ENCODE assay signal across 1 cellular context in the genomic region with DNA sequence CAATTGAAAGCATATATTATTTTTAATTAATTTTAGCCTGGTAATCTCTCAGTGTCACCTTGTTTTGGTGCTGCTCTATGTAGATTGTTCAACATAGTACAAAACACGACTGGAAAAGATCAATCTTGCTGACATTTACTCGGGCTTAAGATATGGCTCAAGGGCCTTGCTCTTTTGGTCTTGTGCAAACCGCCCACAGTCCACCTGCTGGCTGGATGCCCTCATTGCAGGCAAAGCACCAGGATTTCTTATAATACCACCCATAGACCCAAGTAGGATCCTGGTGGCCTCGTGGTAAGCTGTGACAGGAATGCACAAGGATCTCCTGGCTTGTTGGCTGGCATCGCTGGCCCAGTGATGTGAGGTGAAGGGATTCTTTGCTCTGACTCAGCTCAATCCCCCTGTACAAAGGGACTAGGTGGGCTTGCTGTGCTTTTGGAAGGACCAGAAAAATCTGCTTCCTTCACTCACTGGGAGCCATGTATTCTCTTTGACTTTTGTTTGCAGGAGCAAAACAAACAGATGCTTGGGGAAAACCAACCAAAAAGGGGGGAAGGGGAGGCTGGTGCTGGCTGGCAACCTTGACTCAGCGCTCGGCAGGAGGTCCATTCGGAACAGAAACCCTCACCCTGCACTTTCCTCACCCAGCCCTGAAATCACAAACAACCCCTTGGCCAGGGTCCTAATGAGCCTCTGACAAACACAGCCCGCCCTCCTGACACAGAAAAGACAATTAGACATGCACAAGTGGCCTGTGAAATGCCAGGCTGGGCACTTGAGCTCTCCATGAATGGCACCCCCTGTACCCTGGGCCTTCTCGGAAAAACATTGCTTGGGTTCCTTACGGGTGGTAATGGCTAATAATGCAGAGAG.
TF ChIP-seq lines count a peak whose summit lies in the region.

No MANE protein-coding gene starts in this region.

TF ChIP-seq in HepG2, 621 proteins besides CTCF, POLR2A, EP300 and RAD21 (continued from another document and continues in another):
- TF ChIP-seq, protein P1, sequence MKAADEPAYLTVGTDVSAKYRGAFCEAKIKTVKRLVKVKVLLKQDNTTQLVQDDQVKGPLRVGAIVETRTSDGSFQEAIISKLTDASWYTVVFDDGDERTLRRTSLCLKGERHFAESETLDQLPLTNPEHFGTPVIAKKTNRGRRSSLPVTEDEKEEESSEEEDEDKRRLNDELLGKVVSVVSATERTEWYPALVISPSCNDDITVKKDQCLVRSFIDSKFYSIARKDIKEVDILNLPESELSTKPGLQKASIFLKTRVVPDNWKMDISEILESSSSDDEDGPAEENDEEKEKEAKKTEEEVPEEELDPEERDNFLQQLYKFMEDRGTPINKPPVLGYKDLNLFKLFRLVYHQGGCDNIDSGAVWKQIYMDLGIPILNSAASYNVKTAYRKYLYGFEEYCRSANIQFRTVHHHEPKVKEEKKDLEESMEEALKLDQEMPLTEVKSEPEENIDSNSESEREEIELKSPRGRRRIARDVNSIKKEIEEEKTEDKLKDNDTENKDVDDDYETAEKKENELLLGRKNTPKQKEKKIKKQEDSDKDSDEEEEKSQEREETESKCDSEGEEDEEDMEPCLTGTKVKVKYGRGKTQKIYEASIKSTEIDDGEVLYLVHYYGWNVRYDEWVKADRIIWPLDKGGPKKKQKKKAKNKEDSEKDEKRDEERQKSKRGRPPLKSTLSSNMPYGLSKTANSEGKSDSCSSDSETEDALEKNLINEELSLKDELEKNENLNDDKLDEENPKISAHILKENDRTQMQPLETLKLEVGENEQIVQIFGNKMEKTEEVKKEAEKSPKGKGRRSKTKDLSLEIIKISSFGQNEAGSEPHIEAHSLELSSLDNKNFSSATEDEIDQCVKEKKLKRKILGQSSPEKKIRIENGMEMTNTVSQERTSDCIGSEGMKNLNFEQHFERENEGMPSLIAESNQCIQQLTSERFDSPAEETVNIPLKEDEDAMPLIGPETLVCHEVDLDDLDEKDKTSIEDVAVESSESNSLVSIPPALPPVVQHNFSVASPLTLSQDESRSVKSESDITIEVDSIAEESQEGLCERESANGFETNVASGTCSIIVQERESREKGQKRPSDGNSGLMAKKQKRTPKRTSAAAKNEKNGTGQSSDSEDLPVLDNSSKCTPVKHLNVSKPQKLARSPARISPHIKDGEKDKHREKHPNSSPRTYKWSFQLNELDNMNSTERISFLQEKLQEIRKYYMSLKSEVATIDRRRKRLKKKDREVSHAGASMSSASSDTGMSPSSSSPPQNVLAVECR (CRISPR knock-in tag; IDR thresholded peaks at IDR 0.05; ENCODE audit: borderline replicate concordance) = no peak
- TF ChIP-seq, protein P2, sequence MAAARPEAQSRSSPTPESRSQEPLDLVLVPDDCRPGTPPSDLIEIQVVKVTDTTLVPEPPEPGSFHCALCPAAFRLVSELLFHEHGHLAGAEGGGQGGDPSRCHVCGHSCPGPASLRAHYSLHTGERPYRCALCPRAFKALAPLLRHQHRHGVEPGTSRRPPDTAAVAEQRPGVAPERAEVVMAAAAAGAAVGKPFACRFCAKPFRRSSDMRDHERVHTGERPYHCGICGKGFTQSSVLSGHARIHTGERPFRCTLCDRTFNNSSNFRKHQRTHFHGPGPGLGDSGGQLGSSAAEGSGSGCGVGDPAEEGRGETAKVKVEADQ (CRISPR knock-in tag; IDR thresholded peaks at IDR 0.05; ENCODE audit: borderline replicate concordance) = 0 out of 2 replicates have a peak, but pooled peaks have one; percentile 47
- TF ChIP-seq ISX (CRISPR knock-in tag; conservative IDR thresholded peaks at IDR 0.05) = no peak
- no peak for TF ChIP-seq REL (CRISPR knock-in tag; conservative IDR thresholded peaks at IDR 0.05)
- TF ChIP-seq, protein P3, sequence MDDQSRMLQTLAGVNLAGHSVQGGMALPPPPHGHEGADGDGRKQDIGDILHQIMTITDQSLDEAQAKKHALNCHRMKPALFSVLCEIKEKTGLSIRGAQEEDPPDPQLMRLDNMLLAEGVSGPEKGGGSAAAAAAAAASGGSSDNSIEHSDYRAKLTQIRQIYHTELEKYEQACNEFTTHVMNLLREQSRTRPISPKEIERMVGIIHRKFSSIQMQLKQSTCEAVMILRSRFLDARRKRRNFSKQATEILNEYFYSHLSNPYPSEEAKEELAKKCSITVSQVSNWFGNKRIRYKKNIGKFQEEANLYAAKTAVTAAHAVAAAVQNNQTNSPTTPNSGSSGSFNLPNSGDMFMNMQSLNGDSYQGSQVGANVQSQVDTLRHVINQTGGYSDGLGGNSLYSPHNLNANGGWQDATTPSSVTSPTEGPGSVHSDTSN (CRISPR knock-in tag; IDR thresholded peaks at IDR 0.05; ENCODE audit: borderline replicate concordance) = no peak
- TF ChIP-seq ZNF282 (IDR thresholded peaks at IDR 0.05; ENCODE audit: partially characterized antibody) = no peak
- no peak for TF ChIP-seq ZNF3 (CRISPR knock-in tag; IDR thresholded peaks at IDR 0.05)
- TF ChIP-seq ZNF451 (CRISPR knock-in tag; IDR thresholded peaks at IDR 0.05) = no peak
- TF ChIP-seq ZNF564 (CRISPR knock-in tag; IDR thresholded peaks at IDR 0.05) = no peak
- no peak for TF ChIP-seq ZBTB7B (CRISPR knock-in tag; IDR thresholded peaks at IDR 0.05)
- TF ChIP-seq FOXK2 (IDR thresholded peaks at IDR 0.05) = no peak
- no peak for TF ChIP-seq ZFP41 (CRISPR knock-in tag; IDR thresholded peaks at IDR 0.05; ENCODE audit: borderline replicate concordance)
- no peak for TF ChIP-seq ARID2 (CRISPR knock-in tag; IDR thresholded peaks at IDR 0.05; ENCODE audit: borderline replicate concordance)
- 0 out of 2 replicates have a peak, but pooled peaks have one; percentile 43 for TF ChIP-seq HDAC1 (CRISPR knock-in tag; IDR thresholded peaks at IDR 0.05)
- TF ChIP-seq, protein P4, sequence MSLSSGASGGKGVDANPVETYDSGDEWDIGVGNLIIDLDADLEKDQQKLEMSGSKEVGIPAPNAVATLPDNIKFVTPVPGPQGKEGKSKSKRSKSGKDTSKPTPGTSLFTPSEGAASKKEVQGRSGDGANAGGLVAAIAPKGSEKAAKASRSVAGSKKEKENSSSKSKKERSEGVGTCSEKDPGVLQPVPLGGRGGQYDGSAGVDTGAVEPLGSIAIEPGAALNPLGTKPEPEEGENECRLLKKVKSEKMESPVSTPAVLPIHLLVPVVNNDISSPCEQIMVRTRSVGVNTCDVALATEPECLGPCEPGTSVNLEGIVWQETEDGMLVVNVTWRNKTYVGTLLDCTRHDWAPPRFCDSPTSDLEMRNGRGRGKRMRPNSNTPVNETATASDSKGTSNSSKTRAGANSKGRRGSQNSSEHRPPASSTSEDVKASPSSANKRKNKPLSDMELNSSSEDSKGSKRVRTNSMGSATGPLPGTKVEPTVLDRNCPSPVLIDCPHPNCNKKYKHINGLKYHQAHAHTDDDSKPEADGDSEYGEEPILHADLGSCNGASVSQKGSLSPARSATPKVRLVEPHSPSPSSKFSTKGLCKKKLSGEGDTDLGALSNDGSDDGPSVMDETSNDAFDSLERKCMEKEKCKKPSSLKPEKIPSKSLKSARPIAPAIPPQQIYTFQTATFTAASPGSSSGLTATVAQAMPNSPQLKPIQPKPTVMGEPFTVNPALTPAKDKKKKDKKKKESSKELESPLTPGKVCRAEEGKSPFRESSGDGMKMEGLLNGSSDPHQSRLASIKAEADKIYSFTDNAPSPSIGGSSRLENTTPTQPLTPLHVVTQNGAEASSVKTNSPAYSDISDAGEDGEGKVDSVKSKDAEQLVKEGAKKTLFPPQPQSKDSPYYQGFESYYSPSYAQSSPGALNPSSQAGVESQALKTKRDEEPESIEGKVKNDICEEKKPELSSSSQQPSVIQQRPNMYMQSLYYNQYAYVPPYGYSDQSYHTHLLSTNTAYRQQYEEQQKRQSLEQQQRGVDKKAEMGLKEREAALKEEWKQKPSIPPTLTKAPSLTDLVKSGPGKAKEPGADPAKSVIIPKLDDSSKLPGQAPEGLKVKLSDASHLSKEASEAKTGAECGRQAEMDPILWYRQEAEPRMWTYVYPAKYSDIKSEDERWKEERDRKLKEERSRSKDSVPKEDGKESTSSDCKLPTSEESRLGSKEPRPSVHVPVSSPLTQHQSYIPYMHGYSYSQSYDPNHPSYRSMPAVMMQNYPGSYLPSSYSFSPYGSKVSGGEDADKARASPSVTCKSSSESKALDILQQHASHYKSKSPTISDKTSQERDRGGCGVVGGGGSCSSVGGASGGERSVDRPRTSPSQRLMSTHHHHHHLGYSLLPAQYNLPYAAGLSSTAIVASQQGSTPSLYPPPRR (CRISPR knock-in tag; IDR thresholded peaks at IDR 0.05; ENCODE audit: borderline replicate concordance) = no peak
- TF ChIP-seq, protein P5, sequence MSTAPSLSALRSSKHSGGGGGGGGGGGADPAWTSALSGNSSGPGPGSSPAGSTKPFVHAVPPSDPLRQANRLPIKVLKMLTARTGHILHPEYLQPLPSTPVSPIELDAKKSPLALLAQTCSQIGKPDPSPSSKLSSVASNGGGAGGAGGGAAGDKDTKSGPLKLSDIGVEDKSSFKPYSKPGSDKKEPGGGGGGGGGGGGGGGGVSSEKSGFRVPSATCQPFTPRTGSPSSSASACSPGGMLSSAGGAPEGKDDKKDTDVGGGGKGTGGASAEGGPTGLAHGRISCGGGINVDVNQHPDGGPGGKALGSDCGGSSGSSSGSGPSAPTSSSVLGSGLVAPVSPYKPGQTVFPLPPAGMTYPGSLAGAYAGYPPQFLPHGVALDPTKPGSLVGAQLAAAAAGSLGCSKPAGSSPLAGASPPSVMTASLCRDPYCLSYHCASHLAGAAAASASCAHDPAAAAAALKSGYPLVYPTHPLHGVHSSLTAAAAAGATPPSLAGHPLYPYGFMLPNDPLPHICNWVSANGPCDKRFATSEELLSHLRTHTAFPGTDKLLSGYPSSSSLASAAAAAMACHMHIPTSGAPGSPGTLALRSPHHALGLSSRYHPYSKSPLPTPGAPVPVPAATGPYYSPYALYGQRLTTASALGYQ (CRISPR knock-in tag; IDR thresholded peaks at IDR 0.05) = no peak
- peak; percentile 49; the same call in 1 of the 2 replicates for TF ChIP-seq ZKSCAN8 (CRISPR knock-in tag; IDR thresholded peaks at IDR 0.05; ENCODE audit: borderline replicate concordance)
- TF ChIP-seq ZNF552 (CRISPR knock-in tag; IDR thresholded peaks at IDR 0.05; ENCODE audit: borderline replicate concordance) = no peak
- TF ChIP-seq, protein P6, sequence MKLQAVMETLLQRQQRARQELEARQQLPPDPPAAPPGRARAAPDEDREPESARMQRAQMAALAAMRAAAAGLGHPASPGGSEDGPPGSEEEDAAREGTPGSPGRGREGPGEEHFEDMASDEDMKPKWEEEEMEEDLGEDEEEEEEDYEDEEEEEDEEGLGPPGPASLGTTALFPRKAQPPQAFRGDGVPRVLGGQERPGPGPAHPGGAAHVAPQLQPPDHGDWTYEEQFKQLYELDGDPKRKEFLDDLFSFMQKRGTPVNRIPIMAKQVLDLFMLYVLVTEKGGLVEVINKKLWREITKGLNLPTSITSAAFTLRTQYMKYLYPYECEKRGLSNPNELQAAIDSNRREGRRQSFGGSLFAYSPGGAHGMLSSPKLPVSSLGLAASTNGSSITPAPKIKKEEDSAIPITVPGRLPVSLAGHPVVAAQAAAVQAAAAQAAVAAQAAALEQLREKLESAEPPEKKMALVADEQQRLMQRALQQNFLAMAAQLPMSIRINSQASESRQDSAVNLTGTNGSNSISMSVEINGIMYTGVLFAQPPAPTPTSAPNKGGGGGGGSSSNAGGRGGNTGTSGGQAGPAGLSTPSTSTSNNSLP (IDR thresholded peaks at IDR 0.05; ENCODE audit: low read depth, low read length) = 0 out of 2 replicates have a peak, but pooled peaks have one; percentile 57
- 0 out of 2 replicates have a peak, but pooled peaks have one; percentile 21 for TF ChIP-seq YEATS4 (CRISPR knock-in tag; IDR thresholded peaks at IDR 0.05; ENCODE audit: borderline replicate concordance)
- no peak for TF ChIP-seq ATF7-NPFF (CRISPR knock-in tag; IDR thresholded peaks at IDR 0.05; ENCODE audit: low read depth)
- no peak for TF ChIP-seq ZNF749 (CRISPR knock-in tag; IDR thresholded peaks at IDR 0.05; ENCODE audit: borderline replicate concordance)
- TF ChIP-seq, protein P7, sequence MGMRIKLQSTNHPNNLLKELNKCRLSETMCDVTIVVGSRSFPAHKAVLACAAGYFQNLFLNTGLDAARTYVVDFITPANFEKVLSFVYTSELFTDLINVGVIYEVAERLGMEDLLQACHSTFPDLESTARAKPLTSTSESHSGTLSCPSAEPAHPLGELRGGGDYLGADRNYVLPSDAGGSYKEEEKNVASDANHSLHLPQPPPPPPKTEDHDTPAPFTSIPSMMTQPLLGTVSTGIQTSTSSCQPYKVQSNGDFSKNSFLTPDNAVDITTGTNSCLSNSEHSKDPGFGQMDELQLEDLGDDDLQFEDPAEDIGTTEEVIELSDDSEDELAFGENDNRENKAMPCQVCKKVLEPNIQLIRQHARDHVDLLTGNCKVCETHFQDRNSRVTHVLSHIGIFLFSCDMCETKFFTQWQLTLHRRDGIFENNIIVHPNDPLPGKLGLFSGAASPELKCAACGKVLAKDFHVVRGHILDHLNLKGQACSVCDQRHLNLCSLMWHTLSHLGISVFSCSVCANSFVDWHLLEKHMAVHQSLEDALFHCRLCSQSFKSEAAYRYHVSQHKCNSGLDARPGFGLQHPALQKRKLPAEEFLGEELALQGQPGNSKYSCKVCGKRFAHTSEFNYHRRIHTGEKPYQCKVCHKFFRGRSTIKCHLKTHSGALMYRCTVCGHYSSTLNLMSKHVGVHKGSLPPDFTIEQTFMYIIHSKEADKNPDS (CRISPR knock-in tag; IDR thresholded peaks at IDR 0.05) = no peak
- TF ChIP-seq, protein P8, sequence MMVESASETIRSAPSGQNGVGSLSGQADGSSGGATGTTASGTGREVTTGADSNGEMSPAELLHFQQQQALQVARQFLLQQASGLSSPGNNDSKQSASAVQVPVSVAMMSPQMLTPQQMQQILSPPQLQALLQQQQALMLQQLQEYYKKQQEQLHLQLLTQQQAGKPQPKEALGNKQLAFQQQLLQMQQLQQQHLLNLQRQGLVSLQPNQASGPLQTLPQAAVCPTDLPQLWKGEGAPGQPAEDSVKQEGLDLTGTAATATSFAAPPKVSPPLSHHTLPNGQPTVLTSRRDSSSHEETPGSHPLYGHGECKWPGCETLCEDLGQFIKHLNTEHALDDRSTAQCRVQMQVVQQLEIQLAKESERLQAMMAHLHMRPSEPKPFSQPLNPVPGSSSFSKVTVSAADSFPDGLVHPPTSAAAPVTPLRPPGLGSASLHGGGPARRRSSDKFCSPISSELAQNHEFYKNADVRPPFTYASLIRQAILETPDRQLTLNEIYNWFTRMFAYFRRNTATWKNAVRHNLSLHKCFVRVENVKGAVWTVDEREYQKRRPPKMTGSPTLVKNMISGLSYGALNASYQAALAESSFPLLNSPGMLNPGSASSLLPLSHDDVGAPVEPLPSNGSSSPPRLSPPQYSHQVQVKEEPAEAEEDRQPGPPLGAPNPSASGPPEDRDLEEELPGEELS (CRISPR knock-in tag; IDR thresholded peaks at IDR 0.05) = peak; percentile 26; the same call in 1 of the 2 replicates
- peak; percentile 51 for TF ChIP-seq SAP130 (CRISPR knock-in tag; IDR thresholded peaks at IDR 0.05; ENCODE audit: low read depth)
- TF ChIP-seq RARG (CRISPR knock-in tag; IDR thresholded peaks at IDR 0.05; ENCODE audit: low read depth) = no peak
- TF ChIP-seq BRD4 (CRISPR knock-in tag; IDR thresholded peaks at IDR 0.05) = no peak
- no peak for TF ChIP-seq ZNF224 (CRISPR knock-in tag; IDR thresholded peaks at IDR 0.05)
- TF ChIP-seq GPN1 (CRISPR knock-in tag; IDR thresholded peaks at IDR 0.05; ENCODE audit: borderline replicate concordance) = no peak
- 0 out of 2 replicates have a peak, but pooled peaks have one; percentile 14 for TF ChIP-seq ZFY (CRISPR knock-in tag; IDR thresholded peaks at IDR 0.05)
- TF ChIP-seq ZNF225 (CRISPR knock-in tag; IDR thresholded peaks at IDR 0.05) = no peak
- TF ChIP-seq ZNF616 (CRISPR knock-in tag; IDR thresholded peaks at IDR 0.05; ENCODE audit: low read depth) = no peak
- no peak for TF ChIP-seq NKX3-1 (CRISPR knock-in tag; IDR thresholded peaks at IDR 0.05)
- TF ChIP-seq ERF (CRISPR knock-in tag; IDR thresholded peaks at IDR 0.05) = 0 out of 2 replicates have a peak, but pooled peaks have one; percentile 48
- TF ChIP-seq MEIS2 (CRISPR knock-in tag; IDR thresholded peaks at IDR 0.05) = no peak
- TF ChIP-seq ZNF33B (CRISPR knock-in tag; IDR thresholded peaks at IDR 0.05) = no peak
